Comparison of ENCODE assay signal across 8 cellular contexts in the genomic region with DNA sequence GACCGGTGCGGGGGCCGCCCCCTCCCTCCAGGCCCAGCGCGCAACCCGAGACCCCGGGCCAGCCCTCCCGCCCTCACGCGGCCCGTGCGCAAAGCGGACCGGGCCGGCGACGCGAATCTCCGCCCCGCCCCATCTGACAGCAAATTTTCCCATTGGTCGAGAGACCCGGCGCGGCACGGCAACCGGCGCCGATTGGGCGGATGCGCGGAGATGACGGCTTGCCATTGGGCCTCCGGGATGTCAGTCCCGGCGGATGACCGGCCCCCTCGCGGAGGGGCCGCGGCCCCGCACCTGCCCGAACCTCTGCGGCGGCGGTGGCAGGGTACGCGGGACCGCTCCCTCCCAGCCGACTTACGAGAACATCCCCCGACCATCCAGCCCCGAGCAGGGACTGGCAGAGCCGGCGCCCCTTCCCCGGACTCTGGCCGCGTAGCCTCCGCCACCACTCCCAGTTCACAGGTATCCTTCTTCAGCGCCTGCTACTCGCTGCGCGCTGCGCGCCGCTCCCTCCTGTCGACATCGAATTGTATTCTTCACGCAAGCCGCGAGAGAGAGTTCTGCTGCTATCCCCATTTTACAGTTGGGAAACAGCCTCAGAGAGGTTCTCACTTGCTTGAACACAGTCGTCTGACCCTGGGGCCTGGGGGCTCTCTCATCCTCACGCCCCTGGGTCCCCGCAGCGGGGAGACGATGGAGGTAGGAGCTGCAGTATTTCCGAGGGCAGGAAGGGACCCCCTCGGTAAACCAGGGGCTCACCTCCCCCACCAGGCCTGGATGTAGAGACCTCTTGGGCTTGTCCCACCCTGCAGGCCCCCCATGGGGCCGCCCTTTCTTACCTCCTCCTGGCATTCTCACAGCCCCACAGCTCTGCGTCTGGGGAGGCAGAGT. TPM values are rescaled to one million over a fixed set of nuclear protein-coding genes. Genes with fewer than 3 reads are reported as not detected.
DNase-seq lines count a peak whose midpoint lies in the region; ATAC-seq lines count a peak whose summit lies in the region.

A gene with protein sequence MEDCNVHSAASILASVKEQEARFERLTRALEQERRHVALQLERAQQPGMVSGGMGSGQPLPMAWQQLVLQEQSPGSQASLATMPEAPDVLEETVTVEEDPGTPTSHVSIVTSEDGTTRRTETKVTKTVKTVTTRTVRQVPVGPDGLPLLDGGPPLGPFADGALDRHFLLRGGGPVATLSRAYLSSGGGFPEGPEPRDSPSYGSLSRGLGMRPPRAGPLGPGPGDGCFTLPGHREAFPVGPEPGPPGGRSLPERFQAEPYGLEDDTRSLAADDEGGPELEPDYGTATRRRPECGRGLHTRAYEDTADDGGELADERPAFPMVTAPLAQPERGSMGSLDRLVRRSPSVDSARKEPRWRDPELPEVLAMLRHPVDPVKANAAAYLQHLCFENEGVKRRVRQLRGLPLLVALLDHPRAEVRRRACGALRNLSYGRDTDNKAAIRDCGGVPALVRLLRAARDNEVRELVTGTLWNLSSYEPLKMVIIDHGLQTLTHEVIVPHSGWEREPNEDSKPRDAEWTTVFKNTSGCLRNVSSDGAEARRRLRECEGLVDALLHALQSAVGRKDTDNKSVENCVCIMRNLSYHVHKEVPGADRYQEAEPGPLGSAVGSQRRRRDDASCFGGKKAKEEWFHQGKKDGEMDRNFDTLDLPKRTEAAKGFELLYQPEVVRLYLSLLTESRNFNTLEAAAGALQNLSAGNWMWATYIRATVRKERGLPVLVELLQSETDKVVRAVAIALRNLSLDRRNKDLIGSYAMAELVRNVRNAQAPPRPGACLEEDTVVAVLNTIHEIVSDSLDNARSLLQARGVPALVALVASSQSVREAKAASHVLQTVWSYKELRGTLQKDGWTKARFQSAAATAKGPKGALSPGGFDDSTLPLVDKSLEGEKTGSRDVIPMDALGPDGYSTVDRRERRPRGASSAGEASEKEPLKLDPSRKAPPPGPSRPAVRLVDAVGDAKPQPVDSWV (minus strand): TSS at position 90 of the 888 bp plus-strand sequence. CDS start 26,029 bp downstream, outside the sequence.

- intact Hi-C loops in activated CD4-positive, alpha-beta T cell treated with anti-CD3 and anti-CD28 coated beads, Interleukin-2, amount 10 ng/mL, durations not matched to agents 24 days and 14 days (cut with micrococcal nuclease) = loop anchor here (1.0 kb wide), 1 partner anchor 47 kb away; no protein-coding TSS in a partner anchor
- intact Hi-C loops in left colon (cut with DNase I, micrococcal nuclease) = loop anchor here in 1 of 2 donors (10.0 kb wide), 1 partner anchor 52 kb away; no protein-coding TSS in a partner anchor

- H3K36me3 Mint-ChIP-seq in activated CD4-positive, alpha-beta T cell treated with anti-CD3 and anti-CD28 coated beads, Interleukin-2, amount 10 ng/mL, durations not matched to agents 24 days and 14 days (ENCODE audit: low read depth) = peaks cover 2% of the 10 kb centered on the region

- H3K4me1 Mint-ChIP-seq in activated CD4-positive, alpha-beta T cell treated with anti-CD3 and anti-CD28 coated beads, Interleukin-2, amount 10 ng/mL, durations not matched to agents 24 days and 14 days = peaks cover 16% of the 10 kb centered on the region

- H3K9me3 Mint-ChIP-seq in activated CD4-positive, alpha-beta T cell treated with anti-CD3 and anti-CD28 coated beads, Interleukin-2, amount 10 ng/mL, durations not matched to agents 24 days and 14 days = no peaks in the 10 kb centered on the region

- peak; percentile 35 for DNase-seq in NK-92 treated with Interleukin-12 subunit alpha and Interleukin-12 subunit beta, amount 100 ng/mL, for 24 hours (lab: John Stamatoyannopoulos, UW)
- DNase-seq in NK-92 (lab: John Stamatoyannopoulos, UW; ENCODE audit: unreplicated experiment) (no peak), NCI-H510A treated with DMSO at 0.1 percent for 48 hours (lab: John Stamatoyannopoulos, UW) (peak; percentile 76), cortex of kidney (lab: John Stamatoyannopoulos, UW) (peak; percentile 86), left colon (peak; percentile 90 to 93)
- peak; percentile 98 for DNase-seq in activated CD4-positive, alpha-beta T cell treated with anti-CD3 and anti-CD28 coated beads, Interleukin-2, amount 10 ng/mL, durations not matched to agents 24 days and 14 days
- DNase-seq in stimulated activated CD4-positive, alpha-beta T cell treated with anti-CD3 and anti-CD28 coated beads, Interleukin-1b, Interleukin-23, amount 100 ng/mL, for 24 hours (ENCODE audit: low read depth in 4 of 4, low spot score in 1 of 4) = peak; percentile 82 to 88 (median 86)

- no peak within 1 kb of the TSS for H3K27ac Mint-ChIP-seq in activated CD4-positive, alpha-beta T cell treated with anti-CD3 and anti-CD28 coated beads, Interleukin-2, amount 10 ng/mL, durations not matched to agents 24 days and 14 days

- peaks cover 25% of the 10 kb centered on the region for H3K27me3 Mint-ChIP-seq in activated CD4-positive, alpha-beta T cell treated with anti-CD3 and anti-CD28 coated beads, Interleukin-2, amount 10 ng/mL, durations not matched to agents 24 days and 14 days

- peak within 1 kb of the TSS; percentile 89 for H3K4me3 Mint-ChIP-seq in activated CD4-positive, alpha-beta T cell treated with anti-CD3 and anti-CD28 coated beads, Interleukin-2, amount 10 ng/mL, durations not matched to agents 24 days and 14 days

- peak; percentile 51 for ATAC-seq in HG03135 (IDR thresholded peaks at IDR 0.05; ENCODE audit: unreplicated experiment)
- peak; percentile 68 for ATAC-seq in left colon

RNA-seq across cellular contexts. Expression of the gene that starts here (rescaled TPM):
- total RNA-seq in activated CD4-positive, alpha-beta T cell treated with anti-CD3 and anti-CD28 coated beads, Interleukin-2, amount 10 ng/mL, durations not matched to agents 24 days and 14 days = 2.6 and 4.1 TPM in 2 replicates
- 10 to 100 TPM; 12.2 to 13.0 TPM for total RNA-seq in left colon
